In genomic region chr1:148372731-148373130, GRCh38 we compare ENCODE assay signal across 14 cellular contexts.
DNase-seq lines count a peak whose midpoint lies in the region; ATAC-seq and FAIRE-seq lines count a peak whose summit lies in the region.
"Had no signal": no experiment of that assay in that cellular context is flagged by ENCODE, and none has a peak within 500 bp of the region (broad histone marks: within the 10 kb centered on the region; RNA-seq: fewer than 3 reads in every experiment).

No MANE protein-coding gene starts in this region.

- H3K36me3 Mint-ChIP-seq in CD4-positive, alpha-beta memory T cell, result no peaks in the 10 kb centered on the region
- H3K36me3 Mint-ChIP-seq in activated naive CD8-positive, alpha-beta T cell, result no peaks in the 10 kb centered on the region

- H3K27me3 Mint-ChIP-seq in CD4-positive, alpha-beta memory T cell, result no peaks in the 10 kb centered on the region
- no peaks in the 10 kb centered on the region for H3K27me3 Mint-ChIP-seq in activated naive CD8-positive, alpha-beta T cell

- CTCF ChIA-PET in CD4-positive, alpha-beta memory T cell (lab: Charles Lee; ENCODE audit: partially characterized antibody), result interaction anchor here (1.0 to 2.1 kb wide), 8 partner anchors 11 to 59 kb away, joined by 3 to 9 read pairs (median 6); no protein-coding TSS in a partner anchor

- peak overlapping the region; percentile 77 to 89 (median 83) for H3K4me3 Mint-ChIP-seq in CD4-positive, alpha-beta memory T cell
- H3K4me3 Mint-ChIP-seq in activated naive CD8-positive, alpha-beta T cell, result peak overlapping the region; percentile 86

- peaks cover 47% of the 10 kb centered on the region for H3K4me1 ChIP-seq in CD4-positive, alpha-beta memory T cell (ENCODE audit: insufficient read depth, low read length)
- H3K4me1 ChIP-seq: thyroid gland had no signal

- H3K9me3 ChIP-seq in CD4-positive, alpha-beta memory T cell (ENCODE audit: control insufficient read depth in 1 of 2, low read length in 2 of 2), result no peaks in the 10 kb centered on the region
- H3K9me3 ChIP-seq: thyroid gland had no signal

- peaks cover 0 to 4% (median 0%) of the 10 kb centered on the region in 8 donors for H3K9me3 Mint-ChIP-seq in CD4-positive, alpha-beta memory T cell
- no peaks in the 10 kb centered on the region for H3K9me3 Mint-ChIP-seq in activated naive CD8-positive, alpha-beta T cell (ENCODE audit: low read depth)

- ATAC-seq in GM19467 (IDR thresholded peaks at IDR 0.05; ENCODE audit: unreplicated experiment), result no peak

- H3K27ac Mint-ChIP-seq in CD4-positive, alpha-beta memory T cell, result peak overlapping the region; percentile 86 to 99 (median 98)
- peak overlapping the region; percentile 99 for H3K27ac Mint-ChIP-seq in activated naive CD8-positive, alpha-beta T cell

- no peak for FAIRE-seq in RCC 7860 (lab: Jason Lieb, UNC)
- FAIRE-seq: HTR-8/SVneo had no signal

- intact Hi-C loops in CD4-positive, alpha-beta memory T cell (cut with micrococcal nuclease), result loop anchor here (2.0 to 10.0 kb wide), 3 partner anchors 16 to 152 kb away; no protein-coding TSS in a partner anchor

- no peaks in the 10 kb centered on the region for H3K36me3 ChIP-seq in CD4-positive, alpha-beta memory T cell (ENCODE audit: insufficient read depth, low read length)
- H3K36me3 ChIP-seq: thyroid gland had no signal

- peaks cover 28 to 51% (median 38%) of the 10 kb centered on the region in 4 donors for H3K4me1 Mint-ChIP-seq in CD4-positive, alpha-beta memory T cell
- H3K4me1 Mint-ChIP-seq in activated naive CD8-positive, alpha-beta T cell (ENCODE audit: low read depth), result peaks cover 50% of the 10 kb centered on the region

- H3K27me3 ChIP-seq in CD4-positive, alpha-beta memory T cell (ENCODE audit: insufficient read depth, low read length), result no peaks in the 10 kb centered on the region
- H3K27me3 ChIP-seq: thyroid gland had no signal

- H3K4me3 ChIP-seq in CD4-positive, alpha-beta memory T cell (ENCODE audit: low read length in 2 of 2), result peak overlapping the region in 1 of 2 donors; percentile 0
- H3K4me3 ChIP-seq: thyroid gland had no signal

- DNase-seq in CD4-positive, alpha-beta memory T cell, result peak; percentile 63 to 86 (median 69)
- DNase-seq in RCC 7860 (ENCODE audit: low spot score) (peak; percentile 44), myocyte (ENCODE audit: low read depth) (peak; percentile 13), nucleus accumbens (lab: John Stamatoyannopoulos, UW) (no peak), HuH-7.5 (ENCODE audit: low spot score) (no peak), NCI-H1105 (lab: John Stamatoyannopoulos, UW) (no peak)
- DNase-seq: amygdala, DMS79, hippocampal formation, OCI-M1, thyroid gland had no signal

- H3K27ac ChIP-seq in CD4-positive, alpha-beta memory T cell (ENCODE audit: low read depth, low read length), result peak overlapping the region; percentile 61
- H3K27ac ChIP-seq: thyroid gland had no signal

- POLR2A ChIA-PET in CD4-positive, alpha-beta memory T cell (lab: Charles Lee; ENCODE audit: partially characterized antibody), result interaction anchor here (1.2 to 8.3 kb wide), 5 partner anchors 14 to 150 kb away, joined by 3 to 98 read pairs (median 21); no protein-coding TSS in a partner anchor

Comparison
In these comparisons a context has a peak if more than half of its experiments do, and no peak if none do; other contexts are left out.
1. DNase-seq: peak in CD4-positive, alpha-beta memory T cell (5 of 5), RCC 7860 (single experiment) and myocyte (single experiment); none in nucleus accumbens (0 of 56), HuH-7.5 (single experiment) and NCI-H1105 (single experiment).